In the genomic region with DNA sequence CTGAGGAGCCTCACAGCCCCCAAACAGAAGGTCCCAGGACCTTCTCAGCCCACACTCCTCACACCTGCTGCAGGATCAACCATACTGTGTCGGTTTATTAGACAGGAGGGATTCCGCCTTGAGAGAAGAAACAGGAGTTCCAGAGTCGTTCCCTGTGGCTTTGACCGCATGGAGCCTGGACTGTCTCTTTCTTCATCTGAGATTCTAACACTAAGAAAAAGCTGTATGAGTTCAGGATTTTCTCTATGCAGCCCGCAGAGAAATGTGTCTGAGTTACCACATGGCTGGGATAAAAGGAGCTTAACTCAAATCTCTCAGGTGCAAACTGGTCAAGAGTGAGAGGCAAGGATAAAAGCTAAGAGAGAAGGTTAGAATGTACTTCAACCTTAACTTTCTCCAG, we compare ENCODE assay signal across 23 cellular contexts.
DNase-seq lines count a peak whose midpoint lies in the region; ATAC-seq, FAIRE-seq and TF ChIP-seq lines count a peak whose summit lies in the region.
"Had no signal": no experiment of that assay in that cellular context is flagged by ENCODE, and none has a peak within 500 bp of the region (broad histone marks: within the 10 kb centered on the region; RNA-seq: fewer than 3 reads in every experiment).

No MANE protein-coding gene starts in this region.

- no peak overlapping the region for H2BK15ac ChIP-seq in H1 (ENCODE audit: low read length)

- peak overlapping the region; percentile 14 for H3K27ac Mint-ChIP-seq in nephron progenitor cell
- H3K27ac Mint-ChIP-seq: activated CD4-positive, alpha-beta T cell treated with anti-CD3 and anti-CD28 coated beads, Interleukin-2, amount 10 ng/mL, durations not matched to agents 24 days and 14 days; activated naive CD4-positive, alpha-beta T cell treated with anti-CD3 and anti-CD28 coated beads, Interleukin-2, amount 50 U/mL, for 24 hours; natural killer cell treated with Interleukin-12 subunit alpha and Interleukin-12 subunit beta and Interleukin-15 and Interleukin-18, amount 100 ng/mL, for 72 hours had no signal

- POLR2A ChIA-PET in H1 (lab: Charles Lee; ENCODE audit: partially characterized antibody): interaction anchor here (0.8 kb wide), 1 partner anchor 204 kb away, joined by 3 read pairs; no protein-coding TSS in a partner anchor

- H4K5ac ChIP-seq in H1 (ENCODE audit: insufficient read length, low read depth, low read length): no peak overlapping the region

- H3K9ac ChIP-seq in H1 (replicated peaks in 1 of 4; ENCODE audit: extremely low read depth in 1 of 4, low read depth in 3 of 4, low read length in 3 of 4): no peak overlapping the region
- H3K9ac ChIP-seq: BLaER1 had no signal

- H3K27me3 Mint-ChIP-seq in nephron progenitor cell (ENCODE audit: low read depth, poor library complexity): peaks cover 11% of the 10 kb centered on the region
- H3K27me3 Mint-ChIP-seq: activated CD4-positive, alpha-beta T cell treated with anti-CD3 and anti-CD28 coated beads, Interleukin-2, amount 10 ng/mL, durations not matched to agents 24 days and 14 days; activated naive CD4-positive, alpha-beta T cell treated with anti-CD3 and anti-CD28 coated beads, Interleukin-2, amount 50 U/mL, for 24 hours had no signal

- FAIRE-seq in H1 (lab: Jason Lieb, UNC) (no peak), small intestine (lab: Jason Lieb, UNC) (no peak)

- peak overlapping the region in 9 of 12 donors; percentile 26 to 93 (median 78) for H3K27ac ChIP-seq in heart left ventricle
- H3K27ac ChIP-seq in H1 (ENCODE audit: low read depth, low read length): no peak overlapping the region
- H3K27ac ChIP-seq in upper lobe of right lung: peak overlapping the region; percentile 26
- no peak overlapping the region for H3K27ac ChIP-seq in small intestine (ENCODE audit: low read depth in 1 of 2, low read length in 1 of 2)
- H3K27ac ChIP-seq: ascending aorta, BLaER1, gastrocnemius medialis, tibial artery had no signal

- ATAC-seq in heart left ventricle: no peak
- no peak for ATAC-seq in Right ventricle myocardium inferior
- no peak for ATAC-seq in upper lobe of right lung
- ATAC-seq: natural killer cell treated with Interleukin-12 subunit alpha and Interleukin-12 subunit beta and Interleukin-15 and Interleukin-18, amount 100 ng/mL, for 72 hours had no signal

- peaks cover 80% of the 10 kb centered on the region for H3K36me3 Mint-ChIP-seq in nephron progenitor cell (ENCODE audit: low read depth)
- H3K36me3 Mint-ChIP-seq: natural killer cell treated with Interleukin-12 subunit alpha and Interleukin-12 subunit beta and Interleukin-15 and Interleukin-18, amount 100 ng/mL, for 72 hours had no signal

- H2AFZ ChIP-seq in H1 (ENCODE audit: low read length): no peak overlapping the region

- WGBS in heart left ventricle, 4 donors: 83 to 89% (median 87%) methylated on average over 5 of the region's 5 CpGs
- WGBS in H1 (ENCODE audit: extremely low coverage in 1 of 2, insufficient coverage in 1 of 2, insufficient read length in 1 of 2, insufficient replicate concordance in 2 of 2, low coverage in 1 of 2, low lambda C conversion rate in 2 of 2, missing lambda C conversion rate in 1 of 2), 2 experiments: 79% methylated on average over 5 of the region's 5 CpGs; no CpG with 5 or more reads in 1 of the 2 experiments
- 85 to 96% (median 91%) methylated on average over 5 of the region's 5 CpGs for WGBS in small intestine, 3 donors

- H3K4me1 ChIP-seq in heart left ventricle (peaks cover 0 to 41% (median 9%) of the 10 kb centered on the region in 12 donors), H1 (replicated peaks in 1 of 4; ENCODE audit: control insufficient read depth in 3 of 4, insufficient read depth in 4 of 4, low read length in 3 of 4) (peaks cover 0 to 9% (median 0%) of the 10 kb centered on the region in 4 experiments; a peak in 1 of 7 replicates), upper lobe of right lung (peaks cover 27% of the 10 kb centered on the region), small intestine (ENCODE audit: control insufficient read depth in 2 of 2, insufficient read depth in 1 of 2, low read depth in 1 of 2, low read length in 1 of 2) (no peaks in the 10 kb centered on the region)
- H3K4me1 ChIP-seq: ascending aorta, BLaER1 had no signal

- no peaks in the 10 kb centered on the region for H3K27me3 ChIP-seq in heart left ventricle
- H3K27me3 ChIP-seq in H1 (replicated peaks in 1 of 4; ENCODE audit: control insufficient read depth in 3 of 4, extremely low read depth in 1 of 4, insufficient read depth in 3 of 4, low read length in 3 of 4): no peaks in the 10 kb centered on the region
- H3K27me3 ChIP-seq in upper lobe of right lung: no peaks in the 10 kb centered on the region
- H3K27me3 ChIP-seq in small intestine (ENCODE audit: control insufficient read depth in 2 of 2, insufficient read depth in 2 of 2, low read length in 2 of 2): no peaks in the 10 kb centered on the region
- H3K27me3 ChIP-seq in MG63: no peaks in the 10 kb centered on the region
- H3K27me3 ChIP-seq: ascending aorta, BLaER1, gastrocnemius medialis, tibial artery had no signal

- no peak overlapping the region for H3K4me3 ChIP-seq in heart left ventricle
- H3K4me3 ChIP-seq in H1 (ENCODE audit: extremely low read depth in 1 of 4, insufficient read depth in 2 of 4, low read depth in 3 of 4, low read length in 4 of 4): no peak overlapping the region
- H3K4me3 ChIP-seq in upper lobe of right lung: no peak overlapping the region
- H3K4me3 ChIP-seq in small intestine (ENCODE audit: low read depth in 1 of 2, low read length in 2 of 2): no peak overlapping the region
- no peak overlapping the region for H3K4me3 ChIP-seq in MG63
- H3K4me3 ChIP-seq: ascending aorta, BLaER1, gastrocnemius medialis, tibial artery had no signal

- TF ChIP-seq POLR2A in heart left ventricle (IDR thresholded peaks at IDR 0.05): no peak
- no peak for TF ChIP-seq POLR2A in H1 (IDR thresholded peaks at IDR 0.05; ENCODE audit: control extremely low read depth in 1 of 2, low read depth in 2 of 2, low read length in 2 of 2)

- no peak overlapping the region for H4K91ac ChIP-seq in H1 (replicated peaks; ENCODE audit: insufficient read length, low read length)

- H2BK20ac ChIP-seq in H1 (ENCODE audit: low read length): no peak overlapping the region

- no peaks in the 10 kb centered on the region for H3K9me3 Mint-ChIP-seq in nephron progenitor cell
- H3K9me3 Mint-ChIP-seq: activated CD4-positive, alpha-beta T cell treated with anti-CD3 and anti-CD28 coated beads, Interleukin-2, amount 10 ng/mL, durations not matched to agents 24 days and 14 days; activated naive CD4-positive, alpha-beta T cell treated with anti-CD3 and anti-CD28 coated beads, Interleukin-2, amount 50 U/mL, for 24 hours; natural killer cell treated with Interleukin-12 subunit alpha and Interleukin-12 subunit beta and Interleukin-15 and Interleukin-18, amount 100 ng/mL, for 72 hours had no signal

- CTCF ChIA-PET in H1 (lab: Charles Lee; ENCODE audit: partially characterized antibody): interaction anchor here (0.9 to 4.2 kb wide), 6 partner anchors 8 to 174 kb away, joined by 3 to 21 read pairs (median 6); no protein-coding TSS in a partner anchor

- H3K23ac ChIP-seq in H1 (ENCODE audit: insufficient read length): peak overlapping the region; percentile 74

- no peak overlapping the region for H2BK12ac ChIP-seq in H1 (ENCODE audit: low read depth, low read length)

- H3K4ac ChIP-seq in H1 (replicated peaks; ENCODE audit: insufficient read length, low read depth, low read length): no peak overlapping the region

- peaks cover 0 to 56% (median 18%) of the 10 kb centered on the region in 9 donors for H3K36me3 ChIP-seq in heart left ventricle
- peaks cover 0 to 13% (median 3%) of the 10 kb centered on the region in 4 experiments; a peak in 4 of 8 replicates for H3K36me3 ChIP-seq in H1 (ENCODE audit: control insufficient read depth in 2 of 4, insufficient read depth in 4 of 4, low read length in 3 of 4)
- peaks cover 16% of the 10 kb centered on the region for H3K36me3 ChIP-seq in upper lobe of right lung
- peaks cover 0 to 5% of the 10 kb centered on the region in 2 donors for H3K36me3 ChIP-seq in small intestine (ENCODE audit: control insufficient read depth in 2 of 2, insufficient read depth in 2 of 2, low read length in 2 of 2)
- H3K36me3 ChIP-seq in MG63: peaks cover 62% of the 10 kb centered on the region
- H3K36me3 ChIP-seq: gastrocnemius medialis had no signal

- H3K79me1 ChIP-seq in H1 (ENCODE audit: low read depth, low read length): no peaks in the 10 kb centered on the region; the same call in 1 of the 2 replicates

- no peak overlapping the region for H2BK120ac ChIP-seq in H1 (replicated peaks; ENCODE audit: low read depth, low read length)

- H2BK5ac ChIP-seq in H1 (ENCODE audit: low read depth, low read length): no peak overlapping the region

- no peaks in the 10 kb centered on the region for H4K20me1 ChIP-seq in H1 (replicated peaks in 1 of 2; ENCODE audit: control insufficient read depth in 1 of 2, insufficient read depth in 2 of 2, low read length in 2 of 2)
- H4K20me1 ChIP-seq: BLaER1 had no signal

- H3K56ac ChIP-seq in H1 (replicated peaks; ENCODE audit: insufficient read length, low read depth, low read length): no peak overlapping the region

- intact Hi-C loops in heart left ventricle (cut with DNase I): loop anchor here in 1 of 10 donors (10.0 kb wide), 1 partner anchor 122 kb away; a partner anchor contains a TSS
- intact Hi-C loops in Right ventricle myocardium inferior (cut with DNase I): no loop called here
- intact Hi-C loops in upper lobe of right lung (cut with DNase I): no loop called here

- TF ChIP-seq EP300 in H1 (IDR thresholded peaks at IDR 0.05; ENCODE audit: borderline replicate concordance in 1 of 2, low read depth in 2 of 2, low read length in 2 of 2): no peak

- no peak overlapping the region for H3K14ac ChIP-seq in H1 (ENCODE audit: insufficient read length)

- DNase-seq in heart left ventricle (no peak), Right ventricle myocardium inferior (ENCODE audit: missing footprints) (no peak), H1 (ENCODE audit: low read depth in 1 of 2, low spot score in 2 of 2) (no peak), nephron progenitor cell (no peak), upper lobe of right lung (no peak), small intestine (no peak), MG63 (no peak), DMS53 (lab: John Stamatoyannopoulos, UW) (no peak)
- DNase-seq: activated CD4-positive, alpha-beta T cell treated with anti-CD3 and anti-CD28 coated beads, Interleukin-2, amount 10 ng/mL, durations not matched to agents 24 days and 14 days; Caco-2; effector CD4-positive, alpha-beta T cell; gastrocnemius medialis; NCI-H1092 treated with DMSO at 0.1 percent for 48 hours; NCI-H2029; NCI-H345; SIG-M5; stimulated activated CD4-positive, alpha-beta T cell treated with anti-CD3 and anti-CD28 coated beads, Interleukin-2, amount 100 ng/mL, for 48 hours; stimulated activated naive CD4-positive, alpha-beta T cell; tibial artery had no signal

- no peak overlapping the region for H4K8ac ChIP-seq in H1 (ENCODE audit: extremely low read depth, insufficient read depth, low read length)

- H3K4me3 Mint-ChIP-seq in nephron progenitor cell: no peak overlapping the region
- H3K4me3 Mint-ChIP-seq: activated CD4-positive, alpha-beta T cell treated with anti-CD3 and anti-CD28 coated beads, Interleukin-2, amount 10 ng/mL, durations not matched to agents 24 days and 14 days; activated naive CD4-positive, alpha-beta T cell treated with anti-CD3 and anti-CD28 coated beads, Interleukin-2, amount 50 U/mL, for 24 hours; natural killer cell treated with Interleukin-12 subunit alpha and Interleukin-12 subunit beta and Interleukin-15 and Interleukin-18, amount 100 ng/mL, for 72 hours had no signal

- H3K4me1 Mint-ChIP-seq in nephron progenitor cell: peaks cover 59% of the 10 kb centered on the region
- H3K4me1 Mint-ChIP-seq: activated naive CD4-positive, alpha-beta T cell treated with anti-CD3 and anti-CD28 coated beads, Interleukin-2, amount 50 U/mL, for 24 hours had no signal

- TF ChIP-seq CTCF in heart left ventricle (IDR thresholded peaks at IDR 0.05) (no peak), H1 (IDR thresholded peaks at IDR 0.05; ENCODE audit: control extremely low read depth in 1 of 3, insufficient read depth in 1 of 3, low read depth in 1 of 3, low read length in 3 of 3) (no peak), nephron progenitor cell (IDR thresholded peaks at IDR 0.05) (no peak), upper lobe of right lung (IDR thresholded peaks at IDR 0.05) (no peak)

- no peaks in the 10 kb centered on the region for H3K79me2 ChIP-seq in H1 (ENCODE audit: control insufficient read depth in 1 of 2, insufficient read depth in 2 of 2, low read length in 2 of 2)

- no peak overlapping the region for H3K18ac ChIP-seq in H1 (ENCODE audit: extremely low read depth, low read length)

- H3K4me2 ChIP-seq in H1 (ENCODE audit: insufficient read depth in 1 of 2, low read depth in 2 of 2, low read length in 2 of 2): no peak overlapping the region
- H3K4me2 ChIP-seq: BLaER1 had no signal

- H2AK5ac ChIP-seq in H1 (ENCODE audit: low read depth, low read length): no peak overlapping the region

- no peaks in the 10 kb centered on the region for H3K9me3 ChIP-seq in heart left ventricle
- no peaks in the 10 kb centered on the region for H3K9me3 ChIP-seq in H1 (ENCODE audit: insufficient read depth in 2 of 2, low read depth in 1 of 2, low read length in 1 of 2)
- no peaks in the 10 kb centered on the region for H3K9me3 ChIP-seq in upper lobe of right lung
- no peaks in the 10 kb centered on the region for H3K9me3 ChIP-seq in small intestine (ENCODE audit: control insufficient read depth, low read depth)
- H3K9me3 ChIP-seq in MG63: peaks cover 5% of the 10 kb centered on the region
- H3K9me3 ChIP-seq: ascending aorta, BLaER1, Caco-2, gastrocnemius medialis, tibial artery had no signal

- no peaks in the 10 kb centered on the region for H3K23me2 ChIP-seq in H1 (ENCODE audit: low read depth, low read length)

- TF ChIP-seq RAD21 in H1 (IDR thresholded peaks at IDR 0.05 in 1 of 2, conservative IDR thresholded peaks at IDR 0.05 in 1 of 2; ENCODE audit: low read depth in 2 of 2, low read length in 2 of 2): no peak

Comparison
In these comparisons a context has a peak if more than half of its experiments do, and no peak if none do; other contexts are left out.
1. H3K27ac ChIP-seq: peak in heart left ventricle (9 of 12) and upper lobe of right lung (single experiment); none in H1 (single experiment) and small intestine (0 of 2).